10 cellular contexts compared by ENCODE assay signal in genomic region chr19:10433131-10433536, GRCh38. TPM values are rescaled to one million over a fixed set of nuclear protein-coding genes. Genes with fewer than 3 reads are reported as not detected.
DNase-seq lines count a peak whose midpoint lies in the region; ATAC-seq and TF ChIP-seq lines count a peak whose summit lies in the region.
"Had no signal": no experiment of that assay in that cellular context is flagged by ENCODE, and none has a peak within 500 bp of the region (broad histone marks: within the 10 kb centered on the region; RNA-seq: fewer than 3 reads in every experiment).

No MANE protein-coding gene starts in this region.

- no peaks in the 10 kb centered on the region for H3K9me3 ChIP-seq in CD8-positive, alpha-beta T cell (ENCODE audit: low read length)
- no peaks in the 10 kb centered on the region for H3K9me3 ChIP-seq in effector memory CD4-positive, alpha-beta T cell (ENCODE audit: control insufficient read depth, low read length)

- TF ChIP-seq CTCF in CD8-positive, alpha-beta T cell (IDR thresholded peaks at IDR 0.05), result no peak

- intact Hi-C loops in CD8-positive, alpha-beta T cell (cut with DNase I, micrococcal nuclease), result no loop called here

- CTCF ChIA-PET in CD8-positive, alpha-beta T cell (lab: Charles Lee), result interaction anchor here (1.7 to 29.4 kb wide), 2 partner anchors 10 to 25 kb away, joined by 4 to 620 read pairs; partner anchors contain the start of genes CDC37 and PDE4A

- no peak overlapping the region for H3K4me3 ChIP-seq in CD8-positive, alpha-beta T cell (ENCODE audit: low read depth, low read length)
- H3K4me3 ChIP-seq in effector memory CD4-positive, alpha-beta T cell (ENCODE audit: insufficient read depth, low read depth, low read length, poor library complexity, severe bottlenecking), result no peak overlapping the region
- H3K4me3 ChIP-seq in rectal smooth muscle tissue (ENCODE audit: low read length), result peak overlapping the region; percentile 29

- H3K27me3 Mint-ChIP-seq in CD8-positive, alpha-beta T cell (ENCODE audit: low read depth), result peaks cover 23% of the 10 kb centered on the region
- peaks cover 24% of the 10 kb centered on the region for H3K27me3 Mint-ChIP-seq in IgD-negative memory B cell
- H3K27me3 Mint-ChIP-seq in stimulated activated memory B cell treated with anti-CD40 and anti-IgM and Interleukin-4, amounts not matched to agents 10 μg/mL and 1 μg/mL and 100 μg/mL, for 72 hours, result peaks cover 15% of the 10 kb centered on the region

- no peaks in the 10 kb centered on the region for H3K9me3 Mint-ChIP-seq in CD8-positive, alpha-beta T cell
- H3K9me3 Mint-ChIP-seq in IgD-negative memory B cell, result peaks cover 0 to 3% (median 0%) of the 10 kb centered on the region in 3 donors
- no peaks in the 10 kb centered on the region for H3K9me3 Mint-ChIP-seq in stimulated activated memory B cell treated with anti-CD40 and anti-IgM and Interleukin-4, amounts not matched to agents 10 μg/mL and 1 μg/mL and 100 μg/mL, for 72 hours

- no peak for DNase-seq in CD8-positive, alpha-beta T cell
- no peak for DNase-seq in effector memory CD4-positive, alpha-beta T cell
- DNase-seq in NCI-H2107 treated with DMSO at 0.1 percent for 48 hours (lab: John Stamatoyannopoulos, UW; ENCODE audit: unreplicated experiment), result no peak
- DNase-seq: activated CD4-positive, alpha-beta T cell treated with anti-CD3 and anti-CD28 coated beads, Interleukin-2, amount 50 U/mL, for 1 hour; foreskin fibroblast; NCI-H1417 treated with DMSO at 0.1 percent for 48 hours had no signal

- POLR2A ChIA-PET in CD8-positive, alpha-beta T cell (lab: Charles Lee), result no interaction called here

- no peaks in the 10 kb centered on the region for H3K36me3 Mint-ChIP-seq in CD8-positive, alpha-beta T cell
- no peaks in the 10 kb centered on the region for H3K36me3 Mint-ChIP-seq in IgD-negative memory B cell
- no peaks in the 10 kb centered on the region for H3K36me3 Mint-ChIP-seq in stimulated activated memory B cell treated with anti-CD40 and anti-IgM and Interleukin-4, amounts not matched to agents 10 μg/mL and 1 μg/mL and 100 μg/mL, for 72 hours

- H3K4me3 Mint-ChIP-seq in CD8-positive, alpha-beta T cell, result peak overlapping the region; percentile 51
- H3K4me3 Mint-ChIP-seq in IgD-negative memory B cell, result peak overlapping the region; percentile 19 to 47 (median 31)
- no peak overlapping the region for H3K4me3 Mint-ChIP-seq in stimulated activated memory B cell treated with anti-CD40 and anti-IgM and Interleukin-4, amounts not matched to agents 10 μg/mL and 1 μg/mL and 100 μg/mL, for 72 hours

- no peak overlapping the region for H3K9ac ChIP-seq in rectal smooth muscle tissue (ENCODE audit: low read length)

- H3K36me3 ChIP-seq in CD8-positive, alpha-beta T cell (ENCODE audit: insufficient read depth, low read length), result no peaks in the 10 kb centered on the region
- H3K36me3 ChIP-seq in effector memory CD4-positive, alpha-beta T cell (ENCODE audit: control insufficient read depth, insufficient read depth, low read length), result no peaks in the 10 kb centered on the region
- H3K36me3 ChIP-seq in rectal smooth muscle tissue (ENCODE audit: control insufficient read depth, insufficient read depth, low read length), result no peaks in the 10 kb centered on the region

- no peak for ATAC-seq in CD8-positive, alpha-beta T cell
- ATAC-seq in HG02870 (IDR thresholded peaks at IDR 0.05; ENCODE audit: unreplicated experiment), result no peak
- ATAC-seq in stimulated activated memory B cell treated with anti-CD40 and anti-IgM and Interleukin-4, amounts not matched to agents 10 μg/mL and 1 μg/mL and 100 μg/mL, for 72 hours, result no peak

- H3K27ac Mint-ChIP-seq in CD8-positive, alpha-beta T cell, result peak overlapping the region; percentile 38
- peak overlapping the region in 2 of 3 donors; percentile 40 to 61 for H3K27ac Mint-ChIP-seq in IgD-negative memory B cell
- H3K27ac Mint-ChIP-seq in stimulated activated memory B cell treated with anti-CD40 and anti-IgM and Interleukin-4, amounts not matched to agents 10 μg/mL and 1 μg/mL and 100 μg/mL, for 72 hours, result no peak overlapping the region

- peaks cover 40% of the 10 kb centered on the region for H3K4me1 Mint-ChIP-seq in CD8-positive, alpha-beta T cell (ENCODE audit: low read depth)
- peaks cover 20 to 26% (median 23%) of the 10 kb centered on the region in 3 donors for H3K4me1 Mint-ChIP-seq in IgD-negative memory B cell
- peaks cover 56% of the 10 kb centered on the region for H3K4me1 Mint-ChIP-seq in stimulated activated memory B cell treated with anti-CD40 and anti-IgM and Interleukin-4, amounts not matched to agents 10 μg/mL and 1 μg/mL and 100 μg/mL, for 72 hours

- peaks cover 27% of the 10 kb centered on the region for H3K4me1 ChIP-seq in CD8-positive, alpha-beta T cell (ENCODE audit: insufficient read depth, low read length)
- H3K4me1 ChIP-seq in effector memory CD4-positive, alpha-beta T cell (ENCODE audit: control insufficient read depth, insufficient read depth, low read length, poor library complexity, severe bottlenecking), result peaks cover 38% of the 10 kb centered on the region
- H3K4me1 ChIP-seq in rectal smooth muscle tissue (ENCODE audit: control insufficient read depth, insufficient read depth, low read length), result peaks cover 8% of the 10 kb centered on the region

- no peak overlapping the region for H3K27ac ChIP-seq in CD8-positive, alpha-beta T cell (ENCODE audit: low read depth, low read length)
- peak overlapping the region; percentile 56 for H3K27ac ChIP-seq in effector memory CD4-positive, alpha-beta T cell (ENCODE audit: insufficient read depth, low read length, poor library complexity, severe bottlenecking)
- H3K27ac ChIP-seq in rectal smooth muscle tissue (ENCODE audit: low read depth, low read length), result no peak overlapping the region

- peaks cover 7% of the 10 kb centered on the region for H3K27me3 ChIP-seq in CD8-positive, alpha-beta T cell (ENCODE audit: insufficient read depth, low read length)
- H3K27me3 ChIP-seq in effector memory CD4-positive, alpha-beta T cell (replicated peaks; ENCODE audit: control insufficient read depth, insufficient read depth, low read length, poor library complexity, severe bottlenecking), result no peaks in the 10 kb centered on the region
- peaks cover 4% of the 10 kb centered on the region for H3K27me3 ChIP-seq in rectal smooth muscle tissue (ENCODE audit: control insufficient read depth, insufficient read depth, low read length)

RNA-seq across cellular contexts. Expression of gene PDE4A, which starts 12.8 kb away (rescaled TPM):
- total RNA-seq in CD8-positive, alpha-beta T cell, result 10 to 100 TPM; 21.1 to 23.6 TPM
- 2.9 TPM for polyA plus RNA-seq in IgD-negative memory B cell

RNA-seq across cellular contexts. Expression of gene CDC37, which starts 29.8 kb away (rescaled TPM):
- 100 to 1,000 TPM; 195 to 196 TPM for total RNA-seq in CD8-positive, alpha-beta T cell
- polyA plus RNA-seq in IgD-negative memory B cell, result 78.8 TPM

RNA-seq across cellular contexts. Expression of gene TYK2, which starts 52.8 kb away (rescaled TPM):
- total RNA-seq in CD8-positive, alpha-beta T cell, result 100 to 1,000 TPM; 244 to 250 TPM
- polyA plus RNA-seq in IgD-negative memory B cell, result 69.0 TPM
